ENCODE assay signal across 13 cellular contexts in the genomic region with DNA sequence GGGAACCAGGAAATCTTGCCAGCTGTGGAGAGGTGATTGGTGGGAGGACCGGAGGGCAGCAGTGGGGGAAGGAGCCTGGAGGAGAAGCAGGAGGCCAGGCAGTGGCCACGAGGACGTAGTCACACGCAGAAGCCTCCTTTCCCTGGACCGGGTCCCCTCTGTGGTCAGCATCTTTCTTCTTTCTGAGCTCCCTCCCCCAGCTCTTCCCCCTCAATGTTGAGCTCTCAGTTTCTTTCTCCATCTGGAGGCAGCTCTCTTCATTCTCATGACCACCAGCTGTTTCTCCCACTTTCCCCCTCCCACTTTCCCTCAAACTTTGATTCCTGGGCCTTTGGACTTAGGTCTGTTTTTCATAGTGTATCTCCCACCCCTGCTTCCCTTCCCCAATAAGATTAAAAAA. TPM values are rescaled to one million over a fixed set of nuclear protein-coding genes. Genes with fewer than 3 reads are reported as not detected.
DNase-seq lines count a peak whose midpoint lies in the region; ATAC-seq and TF ChIP-seq lines count a peak whose summit lies in the region.
"Had no signal": no experiment of that assay in that cellular context is flagged by ENCODE, and none has a peak within 500 bp of the region (broad histone marks: within the 10 kb centered on the region; RNA-seq: fewer than 3 reads in every experiment).

No MANE protein-coding gene starts in this region.

- H3K9me3 Mint-ChIP-seq in activated T-helper 17 cell treated with anti-CD3 and anti-CD28 coated beads, Interleukin-2, amount 50 U/mL, for 72 hours: no peaks in the 10 kb centered on the region
- H3K9me3 Mint-ChIP-seq: central memory CD8-positive, alpha-beta T cell had no signal

- intact Hi-C loops in A673 (cut with micrococcal nuclease; ENCODE audit: unreplicated experiment): no loop called here

- H3K79me2 ChIP-seq in parathyroid adenoma: no peaks in the 10 kb centered on the region

- H3K9ac ChIP-seq in parathyroid adenoma: no peak overlapping the region

- H3K4me3 Mint-ChIP-seq in activated T-helper 17 cell treated with anti-CD3 and anti-CD28 coated beads, Interleukin-2, amount 50 U/mL, for 72 hours: no peak overlapping the region
- H3K4me3 Mint-ChIP-seq: B cell; central memory CD8-positive, alpha-beta T cell had no signal

- CTCF ChIA-PET in A673 (lab: Charles Lee): interaction anchor here (0.9 kb wide), 1 partner anchor 9 kb away, joined by 4 read pairs; no protein-coding TSS in a partner anchor

- H3K9me3 ChIP-seq in A673 (ENCODE audit: low read depth, low read length, poor library complexity, severe bottlenecking) (no peaks in the 10 kb centered on the region), SJCRH30 (replicated peaks) (no peaks in the 10 kb centered on the region), parathyroid adenoma (ENCODE audit: control insufficient read depth, low read length) (no peaks in the 10 kb centered on the region)
- H3K9me3 ChIP-seq: MG63 had no signal

- no peak for ATAC-seq in activated T-helper 17 cell treated with anti-CD3 and anti-CD28 coated beads, Interleukin-2, amount 50 U/mL, for 72 hours (replicated peaks)

- no TSS peak for BruUV-seq in A673 (replicated peaks; lab: Mats Ljungman, UMichigan)

- H3K27me3 ChIP-seq in A673 (replicated peaks; ENCODE audit: insufficient read depth, low read depth, low read length, poor library complexity) (no peaks in the 10 kb centered on the region), SJCRH30 (no peaks in the 10 kb centered on the region), parathyroid adenoma (ENCODE audit: control insufficient read depth, insufficient read depth, low read length) (no peaks in the 10 kb centered on the region)
- H3K27me3 ChIP-seq: MG63 had no signal

- H3K4me1 Mint-ChIP-seq in activated T-helper 17 cell treated with anti-CD3 and anti-CD28 coated beads, Interleukin-2, amount 50 U/mL, for 72 hours: no peaks in the 10 kb centered on the region
- H3K4me1 Mint-ChIP-seq: B cell; central memory CD8-positive, alpha-beta T cell had no signal

- peaks cover 27% of the 10 kb centered on the region for H3K36me3 ChIP-seq in A673 (ENCODE audit: insufficient read depth, low read length, poor library complexity, severe bottlenecking)
- 0 out of 2 replicates have a peak, but pooled peaks cover 2% of the 10 kb centered on the region for H3K36me3 ChIP-seq in SJCRH30
- H3K36me3 ChIP-seq in parathyroid adenoma (ENCODE audit: control insufficient read depth, insufficient read depth, low read length): no peaks in the 10 kb centered on the region

- TF ChIP-seq CTCF in A673 (conservative IDR thresholded peaks at IDR 0.05; ENCODE audit: low read depth, low read length) (no peak), fibroblast of villous mesenchyme (IDR thresholded peaks at IDR 0.05; ENCODE audit: insufficient read depth, low read depth, low read length) (no peak), parathyroid adenoma (IDR thresholded peaks at IDR 0.05) (no peak), GM10266 (IDR thresholded peaks at IDR 0.05; ENCODE audit: control insufficient read depth, insufficient read depth, low read depth, missing control alignments) (no peak)

- peaks cover 97% of the 10 kb centered on the region for H3K4me1 ChIP-seq in A673 (ENCODE audit: insufficient read depth, low read length, poor library complexity, severe bottlenecking)
- H3K4me1 ChIP-seq in SJCRH30: peaks cover 55% of the 10 kb centered on the region
- H3K4me1 ChIP-seq in parathyroid adenoma: no peaks in the 10 kb centered on the region

- no peak overlapping the region for H3K4me2 ChIP-seq in parathyroid adenoma (ENCODE audit: low read length)

- no peak overlapping the region for H3K27ac Mint-ChIP-seq in activated T-helper 17 cell treated with anti-CD3 and anti-CD28 coated beads, Interleukin-2, amount 50 U/mL, for 72 hours
- H3K27ac Mint-ChIP-seq: B cell had no signal

- H2AFZ ChIP-seq in parathyroid adenoma: no peak overlapping the region

- H3K27ac ChIP-seq in A673 (ENCODE audit: low read depth, low read length, poor library complexity, severe bottlenecking) (peak overlapping the region; percentile 78), SJCRH30 (peak overlapping the region; percentile 93), parathyroid adenoma (peak overlapping the region; percentile 47)

- DNase-seq in A673 (ENCODE audit: low spot score) (no peak), SJCRH30 (no peak), fibroblast of villous mesenchyme (ENCODE audit: low read depth) (peak; percentile 62), KG1 (lab: John Stamatoyannopoulos, UW) (no peak), GM10266 (ENCODE audit: extremely low spot score) (no peak), dedifferentiated amniotic fluid mesenchymal stem cell (ENCODE audit: extremely low spot score) (no peak)
- DNase-seq: activated CD8-positive, alpha-beta memory T cell treated with anti-CD3 and anti-CD28 coated beads, Interleukin-2, amount 50 U/mL, for 48 hours; MG63 had no signal

- no peak overlapping the region for H3K4me3 ChIP-seq in A673 (ENCODE audit: low read depth, low read length, poor library complexity, severe bottlenecking)
- no peak overlapping the region for H3K4me3 ChIP-seq in SJCRH30
- H3K4me3 ChIP-seq in fibroblast of villous mesenchyme (ENCODE audit: low read depth, low read length): no peak overlapping the region
- no peak overlapping the region for H3K4me3 ChIP-seq in parathyroid adenoma (ENCODE audit: low read depth, low read length)

- no peaks in the 10 kb centered on the region for H3K36me3 Mint-ChIP-seq in activated T-helper 17 cell treated with anti-CD3 and anti-CD28 coated beads, Interleukin-2, amount 50 U/mL, for 72 hours (ENCODE audit: low read depth)

- peaks cover 26% of the 10 kb centered on the region for H3K27me3 Mint-ChIP-seq in activated T-helper 17 cell treated with anti-CD3 and anti-CD28 coated beads, Interleukin-2, amount 50 U/mL, for 72 hours
- H3K27me3 Mint-ChIP-seq: progenitor cell of endocrine pancreas had no signal

- POLR2A ChIA-PET in A673 (lab: Charles Lee; ENCODE audit: low non-redundant PET): no interaction called here

RNA-seq across cellular contexts. Expression of gene KIRREL1, which starts 18.3 kb away (rescaled TPM):
- total RNA-seq in A673 (2021) (187 and 211 TPM in 2 replicates), fibroblast of villous mesenchyme (120 TPM in 2 replicates)
- total RNA-seq in SJCRH30 (2014; rRNA removed; shearing (Covaris generic)): 26.3 and 26.4 TPM in 2 replicates
- total RNA-seq in activated T-helper 17 cell treated with anti-CD3 and anti-CD28 coated beads, Interleukin-2, amount 50 U/mL, for 72 hours: under 1 TPM in 1 of 2 donors, not detected in 1; 0.08 TPM
- total RNA-seq: B cell had no signal

Comparison
In these comparisons a context has a peak if more than half of its experiments do, and no peak if none do; other contexts are left out.
1. RNA of gene KIRREL1, which starts 18.3 kb away (total RNA-seq): 187 to 211 TPM in A673, 120 TPM in fibroblast of villous mesenchyme and 26.3 to 26.4 TPM in SJCRH30; 0.08 TPM in activated T-helper 17 cell treated with anti-CD3 and anti-CD28 coated beads, Interleukin-2, amount 50 U/mL, for 72 hours; every median in the first group is over 10 times any median in the second.
2. Peak in every context shown above with its lines, with median percentiles within 50 percentile points of each other: H3K27ac ChIP-seq.